Comparison of ENCODE assay signal across 27 cellular contexts in genomic region chr4:182320092-182320491, GRCh38.
"Had no signal": no experiment of that assay in that cellular context is flagged by ENCODE, and none has a peak within 500 bp of the region (broad histone marks: within the 10 kb centered on the region; RNA-seq: fewer than 3 reads in every experiment).

No MANE protein-coding gene starts in this region.

- H2AFZ ChIP-seq: hepatocyte had no signal

- H3K4me1 Mint-ChIP-seq: naive B cell; stimulated activated naive B cell treated with anti-CD40 and anti-IgM and Interleukin-4, amounts not matched to agents 10 μg/mL and 1 μg/mL and 100 μg/mL, for 72 hours had no signal

- H3K27me3 ChIP-seq: hepatocyte, pancreas, stomach, tibial artery, uterus had no signal

- H3K36me3 ChIP-seq: left ventricle myocardium inferior, pancreas, prostate gland, stomach, thoracic aorta, tibial artery, uterus had no signal

- H3K27me3 Mint-ChIP-seq: naive B cell, type B pancreatic cell had no signal

- H3K36me3 Mint-ChIP-seq: stimulated activated naive B cell treated with anti-CD40 and anti-IgM and Interleukin-4, amounts not matched to agents 10 μg/mL and 1 μg/mL and 100 μg/mL, for 72 hours had no signal

- ATAC-seq: right cardiac atrium; sciatic nerve; stimulated activated naive B cell treated with anti-CD40 and anti-IgM and Interleukin-4, amounts not matched to agents 10 μg/mL and 1 μg/mL and 100 μg/mL, for 72 hours; stimulated activated naive CD8-positive, alpha-beta T cell treated with anti-CD3 and anti-CD28 coated beads, Interleukin-15, Interleukin-2, amounts not matched to agents 100 U/mL and 50 U/mL, for 24 hours had no signal

- H3K4me3 Mint-ChIP-seq: mesothelial cell of epicardium; naive B cell; natural killer cell; stimulated activated naive B cell treated with anti-CD40 and anti-IgM and Interleukin-4, amounts not matched to agents 10 μg/mL and 1 μg/mL and 100 μg/mL, for 72 hours; type B pancreatic cell had no signal

- H3K27ac Mint-ChIP-seq: mesothelial cell of epicardium; naive B cell; stimulated activated naive B cell treated with anti-CD40 and anti-IgM and Interleukin-4, amounts not matched to agents 10 μg/mL and 1 μg/mL and 100 μg/mL, for 72 hours; type B pancreatic cell had no signal

- H3K27ac ChIP-seq: hepatocyte, left ventricle myocardium inferior, pancreas, prostate gland, skin epidermis, stomach, thoracic aorta, tibial artery, uterus had no signal

- DNase-seq: islet precursor cell; left ventricle myocardium inferior; mesendoderm; naive B cell; natural killer cell; nucleus accumbens; pancreas; posterior cingulate gyrus; retina; right cardiac atrium; stimulated activated CD4-positive, alpha-beta T cell treated with anti-CD3 and anti-CD28 coated beads, Interleukin-12 subunit alpha, Interleukin-12 subunit beta, amount 100 ng/mL, for 4 hours; stimulated activated CD4-positive, alpha-beta T cell treated with anti-CD3 and anti-CD28 coated beads, Interleukin-15, amount 100 ng/mL, for 24 hours; stimulated activated CD4-positive, alpha-beta T cell treated with anti-CD3 and anti-CD28 coated beads, Interleukin-2, amount 100 ng/mL, for 24 hours; stimulated activated CD4-positive, alpha-beta T cell treated with anti-CD3 and anti-CD28 coated beads, Interleukin-4, amount 100 ng/mL, for 1 hour; stimulated activated naive B cell treated with anti-CD40 and anti-IgM and Interleukin-4, amounts not matched to agents 10 μg/mL and 1 μg/mL and 100 μg/mL, for 72 hours; stimulated activated naive CD8-positive, alpha-beta T cell treated with anti-CD3 and anti-CD28 coated beads, Interleukin-15, Interleukin-2, amounts not matched to agents 100 U/mL and 50 U/mL, for 24 hours; stomach; tibial artery; uterus had no signal

- H3K4me1 ChIP-seq: left ventricle myocardium inferior, pancreas, prostate gland, stomach, tibial artery, uterus had no signal

- H3K79me2 ChIP-seq: hepatocyte had no signal

- H3K4me2 ChIP-seq: hepatocyte had no signal

- H3K9me3 ChIP-seq: pancreas, prostate gland, thoracic aorta, uterus had no signal

- H3K4me3 ChIP-seq: hepatocyte, left ventricle myocardium inferior, lung, pancreas, prostate gland, skin epidermis, stomach, thoracic aorta, tibial artery, uterus had no signal
